8 cellular contexts compared by ENCODE assay signal in genomic region chr16:89289428-89290395, GRCh38.
DNase-seq lines count a peak whose midpoint lies in the region; ATAC-seq and TF ChIP-seq lines count a peak whose summit lies in the region.

No MANE protein-coding gene starts in this region.

- peaks cover 11% of the 10 kb centered on the region for H3K4me1 Mint-ChIP-seq in activated CD4-positive, alpha-beta memory T cell treated with anti-CD3 and anti-CD28 coated beads for 36 hours (ENCODE audit: low read depth)
- H3K4me1 Mint-ChIP-seq in memory B cell: peaks cover 3% of the 10 kb centered on the region

- H3K4me3 Mint-ChIP-seq in activated CD4-positive, alpha-beta memory T cell treated with anti-CD3 and anti-CD28 coated beads for 36 hours: no peak overlapping the region
- H3K4me3 Mint-ChIP-seq in memory B cell: no peak overlapping the region

- intact Hi-C loops in activated CD4-positive, alpha-beta memory T cell treated with anti-CD3 and anti-CD28 coated beads for 36 hours (cut with micrococcal nuclease): no loop called here

- POLR2A ChIA-PET in activated CD4-positive, alpha-beta memory T cell treated with anti-CD3 and anti-CD28 coated beads for 36 hours (lab: Charles Lee): no interaction called here

- TF ChIP-seq CTCF in GM12873 (IDR thresholded peaks at IDR 0.05; ENCODE audit: insufficient read depth, low read depth, low read length, missing control alignments): peak; percentile 91

- H3K36me3 Mint-ChIP-seq in activated CD4-positive, alpha-beta memory T cell treated with anti-CD3 and anti-CD28 coated beads for 36 hours: peaks cover 30% of the 10 kb centered on the region
- peaks cover 5% of the 10 kb centered on the region for H3K36me3 Mint-ChIP-seq in memory B cell

- peak overlapping the region; percentile 8 for H3K27ac Mint-ChIP-seq in activated CD4-positive, alpha-beta memory T cell treated with anti-CD3 and anti-CD28 coated beads for 36 hours
- H3K27ac Mint-ChIP-seq in memory B cell: no peak overlapping the region

- H3K27me3 Mint-ChIP-seq in activated CD4-positive, alpha-beta memory T cell treated with anti-CD3 and anti-CD28 coated beads for 36 hours: no peaks in the 10 kb centered on the region
- H3K27me3 Mint-ChIP-seq in memory B cell: no peaks in the 10 kb centered on the region

- DNase-seq in A172 (ENCODE audit: low spot score) (peak; percentile 68), NCI-H226 (peak; percentile 45), ecto neural progenitor cell (ENCODE audit: low spot score) (peak; percentile 88), memory B cell (ENCODE audit: low spot score in 2 of 2) (peak; percentile 64 to 73)
- DNase-seq in activated CD4-positive, alpha-beta memory T cell treated with anti-CD3 and anti-CD28 coated beads for 36 hours: peak; percentile 78
- DNase-seq in stimulated activated CD8-positive, alpha-beta memory T cell treated with anti-CD3 and anti-CD28 coated beads, Interleukin-2, amount 100 ng/mL, for 48 hours (ENCODE audit: low read depth in 2 of 2): peak; percentile 61 to 68

- CTCF ChIA-PET in activated CD4-positive, alpha-beta memory T cell treated with anti-CD3 and anti-CD28 coated beads for 36 hours (lab: Charles Lee): interaction anchor here (0.8 to 2.1 kb wide), 10 partner anchors 8 to 195 kb away, joined by 3 to 12 read pairs (median 4); partner anchors contain the start of gene ZNF778

- ATAC-seq in memory B cell (ENCODE audit: low read depth): peak; percentile 96
- ATAC-seq in HG03025 (IDR thresholded peaks at IDR 0.05; ENCODE audit: low FRiP score, unreplicated experiment): no peak

- no peaks in the 10 kb centered on the region for H3K9me3 Mint-ChIP-seq in activated CD4-positive, alpha-beta memory T cell treated with anti-CD3 and anti-CD28 coated beads for 36 hours
- no peaks in the 10 kb centered on the region for H3K9me3 Mint-ChIP-seq in memory B cell
